Comparison of ENCODE assay signal across 8 cellular contexts in genomic region chr10:92839191-92840085, GRCh38. TPM values are rescaled to one million over a fixed set of nuclear protein-coding genes. Genes with fewer than 3 reads are reported as not detected.
A peak's percentile ranks its signal among the peaks of the same experiment; 100 is the strongest.
DNase-seq lines count a peak whose midpoint lies in the region; ATAC-seq, FAIRE-seq and TF ChIP-seq lines count a peak whose summit lies in the region.

No MANE protein-coding gene starts in this region.

- no peaks in the 10 kb centered on the region for H3K9me3 ChIP-seq in MG63
- no peaks in the 10 kb centered on the region for H3K9me3 ChIP-seq in fibroblast of lung (ENCODE audit: control insufficient read depth, insufficient read depth, low read depth, low read length)
- no peaks in the 10 kb centered on the region for H3K9me3 ChIP-seq in psoas muscle

- peak overlapping the region; percentile 50 for H2AFZ ChIP-seq in fibroblast of lung (ENCODE audit: low read length)

- TF ChIP-seq CTCF in fibroblast of lung (conservative IDR thresholded peaks at IDR 0.05 in 1 of 2, IDR thresholded peaks at IDR 0.05 in 1 of 2; ENCODE audit: low read depth in 1 of 2, low read length in 2 of 2) (peak in 1 of 2 donors; percentile 8), psoas muscle (IDR thresholded peaks at IDR 0.05) (peak; percentile 16)

- FAIRE-seq in RCC 7860 (lab: Jason Lieb, UNC), result no peak

- no peaks in the 10 kb centered on the region for H3K79me2 ChIP-seq in fibroblast of lung (ENCODE audit: control insufficient read depth, insufficient read depth, low read length)

- H3K4me2 ChIP-seq in fibroblast of lung (ENCODE audit: extremely low read depth, insufficient read depth, low read length), result no peak overlapping the region

- H3K4me1 ChIP-seq in fibroblast of lung (ENCODE audit: control insufficient read depth, extremely low read depth, insufficient read depth, low read length) (peaks cover 4% of the 10 kb centered on the region), psoas muscle (peaks cover 22% of the 10 kb centered on the region)

- H3K36me3 ChIP-seq in MG63, result no peaks in the 10 kb centered on the region
- no peaks in the 10 kb centered on the region for H3K36me3 ChIP-seq in fibroblast of lung (ENCODE audit: control insufficient read depth, insufficient read depth, low read length)
- no peaks in the 10 kb centered on the region for H3K36me3 ChIP-seq in psoas muscle (ENCODE audit: insufficient read depth in 1 of 2, low read depth in 1 of 2)

- intact Hi-C loops in psoas muscle (cut with DNase I), result loop anchor here in 1 of 2 donors (5.0 kb wide), 1 partner anchor 38 kb away; no protein-coding TSS in a partner anchor

- DNase-seq in DMS53 treated with DMSO at 0.1 percent for 48 hours (lab: John Stamatoyannopoulos, UW; ENCODE audit: unreplicated experiment) (peak; percentile 30), MG63 (peak; percentile 13), fibroblast of lung (ENCODE audit: low read depth in 2 of 2) (peak; percentile 68 to 70), psoas muscle (peak; percentile 66 to 77), RCC 7860 (ENCODE audit: low spot score) (no peak), DMS114 treated with DMSO at 0.1 percent for 48 hours (lab: John Stamatoyannopoulos, UW; ENCODE audit: unreplicated experiment) (no peak)
- DNase-seq in activated CD4-positive, alpha-beta T cell treated with anti-CD3 and anti-CD28 coated beads, Interleukin-2, amount 50 U/mL, for 4 hours, result peak; percentile 29 to 33

- H3K27ac ChIP-seq in fibroblast of lung (ENCODE audit: insufficient read depth, low read length), result peak overlapping the region; percentile 29
- peak overlapping the region; percentile 69 for H3K27ac ChIP-seq in psoas muscle

- ATAC-seq in psoas muscle (peak in 2 of 4 donors; percentile 26 to 37), GM21528 (IDR thresholded peaks at IDR 0.05; ENCODE audit: low FRiP score, unreplicated experiment) (no peak)

- no peak overlapping the region for H3K9ac ChIP-seq in fibroblast of lung (ENCODE audit: insufficient read depth, low read length)

- no peaks in the 10 kb centered on the region for H4K20me1 ChIP-seq in fibroblast of lung (ENCODE audit: control insufficient read depth, extremely low read depth, insufficient read depth, low read length)

- no peaks in the 10 kb centered on the region for H3K27me3 ChIP-seq in MG63
- H3K27me3 ChIP-seq in fibroblast of lung (ENCODE audit: control insufficient read depth, insufficient read depth, low read length), result no peaks in the 10 kb centered on the region
- no peaks in the 10 kb centered on the region for H3K27me3 ChIP-seq in psoas muscle (ENCODE audit: insufficient read depth in 3 of 3, low read length in 2 of 3)

- H3K4me3 ChIP-seq in MG63, result no peak overlapping the region
- no peak overlapping the region for H3K4me3 ChIP-seq in fibroblast of lung (replicated peaks in 1 of 4; ENCODE audit: control extremely low read depth in 1 of 4, insufficient read depth in 1 of 4, low read depth in 3 of 4, low read length in 4 of 4)
- H3K4me3 ChIP-seq in psoas muscle, result peak overlapping the region; percentile 8

- WGBS in psoas muscle, 3 donors, result 37 to 39% (median 38%) methylated on average over 10 of the region's 10 CpGs

RNA-seq across cellular contexts. Expression of gene EXOC6, which starts 8.9 kb away (rescaled TPM):
- total RNA-seq in MG63 (2014; rRNA removed; shearing (Covaris generic); ENCODE audit: low replicate concordance), result 6.8 and 10.8 TPM in 2 replicates
- 8.5 and 9.2 TPM in 2 replicates for total RNA-seq in fibroblast of lung
- 6.2 and 12.9 TPM in 2 replicates for polyA plus RNA-seq in fibroblast of lung
- polyA plus RNA-seq in fibroblast of lung (2012), result 5.0 and 16.4 TPM in 2 replicates
- polyA minus RNA-seq in fibroblast of lung (ENCODE audit: low replicate concordance), result 0.79 and 7.3 TPM in 2 replicates
- 10 to 100 TPM; 14.4 to 27.8 (median 21.3) TPM for total RNA-seq in psoas muscle
- 1 to 10 TPM; 7.4 to 9.1 (median 8.2) TPM for polyA plus RNA-seq in psoas muscle

Comparison
In these comparisons a context has a peak if more than half of its experiments do, and no peak if none do; other contexts are left out.
1. DNase-seq: peak in DMS53 treated with DMSO at 0.1 percent for 48 hours (single experiment), MG63 (single experiment), activated CD4-positive, alpha-beta T cell treated with anti-CD3 and anti-CD28 coated beads, Interleukin-2, amount 50 U/mL, for 4 hours (2 of 2), fibroblast of lung (2 of 2) and psoas muscle (2 of 2); none in RCC 7860 (single experiment) and DMS114 treated with DMSO at 0.1 percent for 48 hours (single experiment).